In genomic region chrY:12904618-12905519, GRCh38 we compare ENCODE assay signal across 9 cellular contexts. TPM values are rescaled to one million over a fixed set of nuclear protein-coding genes. Genes with fewer than 3 reads are reported as not detected.
DNase-seq lines count a peak whose midpoint lies in the region; ATAC-seq and TF ChIP-seq lines count a peak whose summit lies in the region.
"Had no signal": no experiment of that assay in that cellular context is flagged by ENCODE, and none has a peak within 500 bp of the region (broad histone marks: within the 10 kb centered on the region; RNA-seq: fewer than 3 reads in every experiment).

DDX3Y (plus strand) TSS chrY:12904868; CDS start chrY:12904937, 69 bp downstream.

- peaks cover under 1% of the 10 kb centered on the region for H3K27me3 Mint-ChIP-seq in activated CD8-positive, alpha-beta T cell treated with anti-CD3 and anti-CD28 coated beads, Interleukin-2, amount 10 ng/mL, durations not matched to agents 7 days and 5 days (ENCODE audit: low read depth)

- peak within 1 kb of the TSS; percentile 100 for H3K27ac Mint-ChIP-seq in activated CD8-positive, alpha-beta T cell treated with anti-CD3 and anti-CD28 coated beads, Interleukin-2, amount 10 ng/mL, durations not matched to agents 7 days and 5 days

- DNase-seq in LNCaP clone FGC (ENCODE audit: low read depth) (peak; percentile 89), left ventricle myocardium superior (peak; percentile 84), NCI-H187 (lab: John Stamatoyannopoulos, UW) (no peak)
- peak; percentile 92 for DNase-seq in activated CD8-positive, alpha-beta T cell treated with anti-CD3 and anti-CD28 coated beads, Interleukin-2, amount 10 ng/mL, durations not matched to agents 7 days and 5 days
- DNase-seq in stimulated activated CD4-positive, alpha-beta T cell treated with anti-CD3 and anti-CD28 coated beads, Interleukin-4, amount 100 ng/mL, for 1 hour = peak; percentile 74

- peaks cover 23% of the 10 kb centered on the region for H3K4me1 Mint-ChIP-seq in activated CD8-positive, alpha-beta T cell treated with anti-CD3 and anti-CD28 coated beads, Interleukin-2, amount 10 ng/mL, durations not matched to agents 7 days and 5 days (ENCODE audit: low read depth)

- H3K36me3 Mint-ChIP-seq in activated CD8-positive, alpha-beta T cell treated with anti-CD3 and anti-CD28 coated beads, Interleukin-2, amount 10 ng/mL, durations not matched to agents 7 days and 5 days (ENCODE audit: low read depth) = peaks cover 17% of the 10 kb centered on the region

- H3K4me3 Mint-ChIP-seq in activated CD8-positive, alpha-beta T cell treated with anti-CD3 and anti-CD28 coated beads, Interleukin-2, amount 10 ng/mL, durations not matched to agents 7 days and 5 days = peak within 1 kb of the TSS; percentile 97

- H3K9me3 Mint-ChIP-seq in activated CD8-positive, alpha-beta T cell treated with anti-CD3 and anti-CD28 coated beads, Interleukin-2, amount 10 ng/mL, durations not matched to agents 7 days and 5 days (ENCODE audit: insufficient read depth) = no peaks in the 10 kb centered on the region

- intact Hi-C loops in left ventricle myocardium superior (cut with micrococcal nuclease) = no loop called here

- CTCF ChIA-PET in activated CD8-positive, alpha-beta T cell treated with anti-CD3 and anti-CD28 coated beads, Interleukin-2, amount 10 ng/mL, durations not matched to agents 7 days and 5 days (lab: Charles Lee) = no interaction called here

- H3K4me3 ChIP-seq in LNCaP clone FGC (ENCODE audit: low read depth, low read length) = peak within 1 kb of the TSS; percentile 74

- no peak for TF ChIP-seq CTCF in LNCaP clone FGC (IDR thresholded peaks at IDR 0.05; ENCODE audit: control insufficient read depth, extremely low read depth, insufficient read depth)

- ATAC-seq in GM19372 (IDR thresholded peaks at IDR 0.05; ENCODE audit: low read depth, unreplicated experiment) = peak; percentile 81
- ATAC-seq in activated CD8-positive, alpha-beta T cell treated with anti-CD3 and anti-CD28 coated beads, Interleukin-2, amount 10 ng/mL, durations not matched to agents 7 days and 5 days = peak; percentile 86
- ATAC-seq in left ventricle myocardium superior = peak; percentile 99
- ATAC-seq in GM18511 (IDR thresholded peaks at IDR 0.05; ENCODE audit: unreplicated experiment) = no peak
- no peak for ATAC-seq in GM19467 (IDR thresholded peaks at IDR 0.05; ENCODE audit: unreplicated experiment)

- POLR2A ChIA-PET in activated CD8-positive, alpha-beta T cell treated with anti-CD3 and anti-CD28 coated beads, Interleukin-2, amount 10 ng/mL, durations not matched to agents 7 days and 5 days (lab: Charles Lee) = interaction anchor here (1.0 to 1.2 kb wide), 2 partner anchors 243 to 575 kb away, joined by 3 to 6 read pairs; partner anchors contain the start of gene UTY

RNA-seq across cellular contexts. Expression of gene DDX3Y, which starts in this region (rescaled TPM):
- 10 to 100 TPM; 74.8 to 80.6 TPM for total RNA-seq in activated CD8-positive, alpha-beta T cell treated with anti-CD3 and anti-CD28 coated beads, Interleukin-2, amount 10 ng/mL, durations not matched to agents 7 days and 5 days
- 33.6 TPM for total RNA-seq in left ventricle myocardium superior
- total RNA-seq: RPMI7951 had no signal

Comparison
In these comparisons a context has a peak if more than half of its experiments do, and no peak if none do; other contexts are left out.
1. ATAC-seq: peak in GM19372 (single experiment), activated CD8-positive, alpha-beta T cell treated with anti-CD3 and anti-CD28 coated beads, Interleukin-2, amount 10 ng/mL, durations not matched to agents 7 days and 5 days (single experiment) and left ventricle myocardium superior (single experiment); none in GM18511 (single experiment) and GM19467 (single experiment).
2. DNase-seq: peak in LNCaP clone FGC (single experiment), activated CD8-positive, alpha-beta T cell treated with anti-CD3 and anti-CD28 coated beads, Interleukin-2, amount 10 ng/mL, durations not matched to agents 7 days and 5 days (single experiment), left ventricle myocardium superior (single experiment) and stimulated activated CD4-positive, alpha-beta T cell treated with anti-CD3 and anti-CD28 coated beads, Interleukin-4, amount 100 ng/mL, for 1 hour (single experiment); none in NCI-H187 (0 of 2).